11 cellular contexts compared by ENCODE assay signal in genomic region chr2:224958466-224958857, GRCh38.
DNase-seq lines count a peak whose midpoint lies in the region; ATAC-seq lines count a peak whose summit lies in the region.
"Had no signal": no experiment of that assay in that cellular context is flagged by ENCODE, and none has a peak within 500 bp of the region (broad histone marks: within the 10 kb centered on the region; RNA-seq: fewer than 3 reads in every experiment).

No MANE protein-coding gene starts in this region.

- intact Hi-C loops in naive thymus-derived CD4-positive, alpha-beta T cell (cut with micrococcal nuclease) = loop anchor here in 1 of 2 donors (5.0 kb wide), 1 partner anchor 36 kb away; no protein-coding TSS in a partner anchor

- H3K4me3 ChIP-seq in naive thymus-derived CD4-positive, alpha-beta T cell (ENCODE audit: low read length) = no peak overlapping the region
- H3K4me3 ChIP-seq: BLaER1 had no signal

- CTCF ChIA-PET in naive thymus-derived CD4-positive, alpha-beta T cell (lab: Charles Lee) = no interaction called here

- H3K36me3 ChIP-seq in naive thymus-derived CD4-positive, alpha-beta T cell (ENCODE audit: control insufficient read depth in 2 of 3, insufficient read depth in 3 of 3, low read length in 3 of 3) = peaks cover 0 to 4% (median 0%) of the 10 kb centered on the region in 3 experiments

- peaks cover 22% of the 10 kb centered on the region for H3K36me3 Mint-ChIP-seq in stimulated activated naive CD8-positive, alpha-beta T cell treated with anti-CD3 and anti-CD28 coated beads, Interleukin-15, Interleukin-2, amounts not matched to agents 100 ng/mL and 50 ng/mL, for 24 hours (ENCODE audit: low read depth)
- peaks cover 43% of the 10 kb centered on the region for H3K36me3 Mint-ChIP-seq in activated T-helper 17 cell treated with anti-CD3 and anti-CD28 coated beads, Interleukin-2, amount 50 U/mL, for 72 hours (ENCODE audit: low read depth)
- H3K36me3 Mint-ChIP-seq in naive thymus-derived CD4-positive, alpha-beta T cell = peaks cover 4 to 41% (median 16%) of the 10 kb centered on the region in 5 donors

- POLR2A ChIA-PET in naive thymus-derived CD4-positive, alpha-beta T cell (lab: Charles Lee) = interaction anchor here (1.9 to 2.0 kb wide), 2 partner anchors 9 to 24 kb away, joined by 5 read pairs; no protein-coding TSS in a partner anchor

- no peak for ATAC-seq in stimulated activated naive CD8-positive, alpha-beta T cell treated with anti-CD3 and anti-CD28 coated beads, Interleukin-15, amount 100 ng/mL, for 72 hours
- no peak for ATAC-seq in activated T-helper 17 cell treated with anti-CD3 and anti-CD28 coated beads, Interleukin-2, amount 50 U/mL, for 72 hours (replicated peaks)
- ATAC-seq in naive thymus-derived CD4-positive, alpha-beta T cell = no peak
- no peak for ATAC-seq in GM21390 (IDR thresholded peaks at IDR 0.05; ENCODE audit: unreplicated experiment)

- H3K27me3 ChIP-seq in naive thymus-derived CD4-positive, alpha-beta T cell (ENCODE audit: control insufficient read depth in 2 of 2, insufficient read depth in 2 of 2, low read length in 2 of 2) = no peaks in the 10 kb centered on the region
- H3K27me3 ChIP-seq: BLaER1 had no signal

- H3K4me3 Mint-ChIP-seq in stimulated activated naive CD8-positive, alpha-beta T cell treated with anti-CD3 and anti-CD28 coated beads, Interleukin-15, Interleukin-2, amounts not matched to agents 100 ng/mL and 50 ng/mL, for 24 hours = no peak overlapping the region
- peak overlapping the region in 1 of 2 donors; percentile 4 for H3K4me3 Mint-ChIP-seq in stimulated activated naive CD8-positive, alpha-beta T cell treated with anti-CD3 and anti-CD28 coated beads, Interleukin-15, amount 100 ng/mL, for 72 hours
- H3K4me3 Mint-ChIP-seq in activated T-helper 17 cell treated with anti-CD3 and anti-CD28 coated beads, Interleukin-2, amount 50 U/mL, for 72 hours = peak overlapping the region; percentile 78
- peak overlapping the region in 2 of 10 donors; percentile 14 to 59 for H3K4me3 Mint-ChIP-seq in naive thymus-derived CD4-positive, alpha-beta T cell

- peaks cover 92% of the 10 kb centered on the region for H3K4me1 Mint-ChIP-seq in stimulated activated naive CD8-positive, alpha-beta T cell treated with anti-CD3 and anti-CD28 coated beads, Interleukin-15, Interleukin-2, amounts not matched to agents 100 ng/mL and 50 ng/mL, for 24 hours (ENCODE audit: low read depth)
- H3K4me1 Mint-ChIP-seq in stimulated activated naive CD8-positive, alpha-beta T cell treated with anti-CD3 and anti-CD28 coated beads, Interleukin-15, amount 100 ng/mL, for 72 hours = peaks cover 91% of the 10 kb centered on the region
- peaks cover 62% of the 10 kb centered on the region for H3K4me1 Mint-ChIP-seq in activated T-helper 17 cell treated with anti-CD3 and anti-CD28 coated beads, Interleukin-2, amount 50 U/mL, for 72 hours
- H3K4me1 Mint-ChIP-seq in naive thymus-derived CD4-positive, alpha-beta T cell = peaks cover 52 to 94% (median 91%) of the 10 kb centered on the region in 7 donors

- no peak for DNase-seq in stimulated activated naive CD8-positive, alpha-beta T cell treated with anti-CD3 and anti-CD28 coated beads, Interleukin-15, amount 100 ng/mL, for 72 hours
- DNase-seq in naive thymus-derived CD4-positive, alpha-beta T cell = no peak
- DNase-seq in GM19238 (ENCODE audit: insufficient read length, low spot score) (no peak), iPS-NIHi7 (ENCODE audit: extremely low spot score) (no peak)
- DNase-seq in activated CD4-positive, CD25-positive, alpha-beta regulatory T cell (lab: John Stamatoyannopoulos, UW) = no peak
- DNase-seq: NCI-H1105 treated with DMSO at 0.1 percent for 48 hours, NCI-H69 had no signal

- no peak overlapping the region for H3K27ac ChIP-seq in naive thymus-derived CD4-positive, alpha-beta T cell (ENCODE audit: low read depth, low read length)
- H3K27ac ChIP-seq: BLaER1 had no signal

- no peaks in the 10 kb centered on the region for H3K27me3 Mint-ChIP-seq in stimulated activated naive CD8-positive, alpha-beta T cell treated with anti-CD3 and anti-CD28 coated beads, Interleukin-15, Interleukin-2, amounts not matched to agents 100 ng/mL and 50 ng/mL, for 24 hours
- no peaks in the 10 kb centered on the region for H3K27me3 Mint-ChIP-seq in stimulated activated naive CD8-positive, alpha-beta T cell treated with anti-CD3 and anti-CD28 coated beads, Interleukin-15, amount 100 ng/mL, for 72 hours
- no peaks in the 10 kb centered on the region for H3K27me3 Mint-ChIP-seq in activated T-helper 17 cell treated with anti-CD3 and anti-CD28 coated beads, Interleukin-2, amount 50 U/mL, for 72 hours
- H3K27me3 Mint-ChIP-seq in naive thymus-derived CD4-positive, alpha-beta T cell = no peaks in the 10 kb centered on the region

- H3K27ac Mint-ChIP-seq in stimulated activated naive CD8-positive, alpha-beta T cell treated with anti-CD3 and anti-CD28 coated beads, Interleukin-15, Interleukin-2, amounts not matched to agents 100 ng/mL and 50 ng/mL, for 24 hours = peak overlapping the region; percentile 64
- H3K27ac Mint-ChIP-seq in stimulated activated naive CD8-positive, alpha-beta T cell treated with anti-CD3 and anti-CD28 coated beads, Interleukin-15, amount 100 ng/mL, for 72 hours = peak overlapping the region in 1 of 2 donors; percentile 74
- H3K27ac Mint-ChIP-seq in activated T-helper 17 cell treated with anti-CD3 and anti-CD28 coated beads, Interleukin-2, amount 50 U/mL, for 72 hours = no peak overlapping the region
- H3K27ac Mint-ChIP-seq in naive thymus-derived CD4-positive, alpha-beta T cell = peak overlapping the region in 8 of 9 donors; percentile 14 to 90 (median 84)

- H3K9me3 Mint-ChIP-seq in stimulated activated naive CD8-positive, alpha-beta T cell treated with anti-CD3 and anti-CD28 coated beads, Interleukin-15, Interleukin-2, amounts not matched to agents 100 ng/mL and 50 ng/mL, for 24 hours = no peaks in the 10 kb centered on the region
- no peaks in the 10 kb centered on the region for H3K9me3 Mint-ChIP-seq in stimulated activated naive CD8-positive, alpha-beta T cell treated with anti-CD3 and anti-CD28 coated beads, Interleukin-15, amount 100 ng/mL, for 72 hours
- no peaks in the 10 kb centered on the region for H3K9me3 Mint-ChIP-seq in activated T-helper 17 cell treated with anti-CD3 and anti-CD28 coated beads, Interleukin-2, amount 50 U/mL, for 72 hours
- H3K9me3 Mint-ChIP-seq in naive thymus-derived CD4-positive, alpha-beta T cell = peaks cover 0 to 1% (median 0%) of the 10 kb centered on the region in 11 donors

- H3K4me1 ChIP-seq in naive thymus-derived CD4-positive, alpha-beta T cell (ENCODE audit: control insufficient read depth in 2 of 2, insufficient read depth in 2 of 2, low read length in 2 of 2) = peaks cover 31 to 35% of the 10 kb centered on the region in 2 donors

- H3K9me3 ChIP-seq in naive thymus-derived CD4-positive, alpha-beta T cell (ENCODE audit: control insufficient read depth in 2 of 3, low read length in 3 of 3) = no peaks in the 10 kb centered on the region
- H3K9me3 ChIP-seq: BLaER1 had no signal
